ENCODE assay signal across 30 cellular contexts in genomic region chr14:30035361-30035760, GRCh38.
"Had no signal": no experiment of that assay in that cellular context is flagged by ENCODE, and none has a peak within 500 bp of the region (broad histone marks: within the 10 kb centered on the region; RNA-seq: fewer than 3 reads in every experiment).

No MANE protein-coding gene starts in this region.

- H3K27me3 ChIP-seq: ascending aorta, breast epithelium, cardiac muscle cell, colonic mucosa, esophagus squamous epithelium, gastroesophageal sphincter had no signal

- H3K36me3 ChIP-seq: ascending aorta, breast epithelium, cardiac muscle cell, colonic mucosa, esophagus squamous epithelium, gastroesophageal sphincter had no signal

- H3K4me1 ChIP-seq: ascending aorta, breast epithelium, colonic mucosa, esophagus squamous epithelium, gastroesophageal sphincter had no signal

- H3K9me3 ChIP-seq: colonic mucosa, esophagus squamous epithelium had no signal

- H3K4me3 ChIP-seq: ascending aorta, breast epithelium, cardiac muscle cell, colonic mucosa, esophagus squamous epithelium, gastroesophageal sphincter had no signal

- DNase-seq: activated CD4-positive, alpha-beta memory T cell treated with anti-CD3 and anti-CD28 coated beads for 36 hours; activated CD4-positive, alpha-beta T cell treated with anti-CD3 and anti-CD28 coated beads for 36 hours; activated CD4-positive, alpha-beta T cell treated with anti-CD3 and anti-CD28 coated beads, Interleukin-2, amount 10 ng/mL, durations not matched to agents 24 days and 14 days; activated CD4-positive, CD25-positive, alpha-beta regulatory T cell; activated CD4-positive, CD25-positive, alpha-beta regulatory T cell treated with anti-CD3 and anti-CD28 coated beads, Interleukin-2, amount 50 U/mL, for 72 hours; activated CD8-positive, alpha-beta memory T cell treated with anti-CD3 and anti-CD28 coated beads, Interleukin-2, amount 10 ng/mL, durations not matched to agents 7 days and 5 days; activated CD8-positive, alpha-beta memory T cell treated with anti-CD3 and anti-CD28 coated beads, Interleukin-2, amount 50 U/mL, for 48 hours; activated CD8-positive, alpha-beta T cell treated with anti-CD3 and anti-CD28 coated beads, Interleukin-2, amount 10 ng/mL, durations not matched to agents 7 days and 5 days; activated gamma-delta T cell; activated naive CD4-positive, alpha-beta T cell; activated naive CD4-positive, alpha-beta T cell treated with anti-CD3 and anti-CD28 coated beads, Interleukin-2, amount 10 ng/mL, durations not matched to agents 7 days and 5 days; activated naive CD8-positive, alpha-beta T cell treated with anti-CD3 and anti-CD28 coated beads, Interleukin-2, amount 10 ng/mL, durations not matched to agents 7 days and 5 days; activated T-cell treated with anti-CD3 and anti-CD28 coated beads for 4 hours; activated T-cell treated with anti-CD3 and anti-CD28 coated beads, Interleukin-2, amount 50 U/mL, for 24 hours; activated T-cell treated with anti-CD3 and anti-CD28 coated beads, Interleukin-2, amount 50 U/mL, for 72 hours; central memory CD4-positive, alpha-beta T cell; cerebellar nuclear complex; colonic mucosa; effector CD8-positive, alpha-beta T cell; esophagus squamous epithelium; foreskin melanocyte; head of caudate nucleus; T-helper 17 cell; T1000 had no signal

- ATAC-seq: activated CD4-positive, alpha-beta T cell treated with anti-CD3 and anti-CD28 coated beads for 36 hours; activated CD8-positive, alpha-beta memory T cell treated with anti-CD3 and anti-CD28 coated beads, Interleukin-2, amount 10 ng/mL, durations not matched to agents 7 days and 5 days; activated CD8-positive, alpha-beta T cell treated with anti-CD3 and anti-CD28 coated beads, Interleukin-2, amount 10 ng/mL, durations not matched to agents 7 days and 5 days; activated naive CD4-positive, alpha-beta T cell treated with anti-CD3 and anti-CD28 coated beads, Interleukin-2, amount 50 U/mL, for 72 hours; activated T-cell treated with anti-CD3 and anti-CD28 coated beads, Interleukin-2, amount 50 U/mL, for 72 hours; gastroesophageal sphincter; T-helper 17 cell had no signal

- H3K27ac ChIP-seq: ascending aorta, breast epithelium, cardiac muscle cell, colonic mucosa, epithelial cell of prostate, esophagus squamous epithelium, gastroesophageal sphincter had no signal
